In the genomic region with DNA sequence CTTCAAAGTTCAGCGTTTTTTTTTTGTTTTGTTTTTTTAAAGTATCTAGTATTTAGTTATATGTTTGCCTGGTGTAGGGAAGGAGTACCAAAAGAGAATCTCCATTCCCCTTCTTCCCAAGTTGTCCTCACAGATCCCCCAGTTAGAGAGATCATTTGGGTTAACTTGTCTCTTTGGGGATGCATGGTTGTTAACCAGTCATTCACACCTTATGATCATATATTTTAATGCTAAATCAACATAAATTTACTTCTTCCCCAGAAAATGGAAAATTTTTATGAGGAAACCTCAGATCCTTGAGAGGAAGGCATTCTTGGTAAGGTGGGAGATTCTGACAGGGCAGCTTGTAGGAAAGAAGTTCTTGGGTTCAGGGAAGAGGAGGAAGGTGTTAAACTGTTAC, we compare ENCODE assay signal across 1 cellular context.
TF ChIP-seq lines count a peak whose summit lies in the region.

No MANE protein-coding gene starts in this region.

TF ChIP-seq in HepG2, 621 proteins besides CTCF, POLR2A, EP300 and RAD21 (continued from another document):
- TF ChIP-seq, protein P1, sequence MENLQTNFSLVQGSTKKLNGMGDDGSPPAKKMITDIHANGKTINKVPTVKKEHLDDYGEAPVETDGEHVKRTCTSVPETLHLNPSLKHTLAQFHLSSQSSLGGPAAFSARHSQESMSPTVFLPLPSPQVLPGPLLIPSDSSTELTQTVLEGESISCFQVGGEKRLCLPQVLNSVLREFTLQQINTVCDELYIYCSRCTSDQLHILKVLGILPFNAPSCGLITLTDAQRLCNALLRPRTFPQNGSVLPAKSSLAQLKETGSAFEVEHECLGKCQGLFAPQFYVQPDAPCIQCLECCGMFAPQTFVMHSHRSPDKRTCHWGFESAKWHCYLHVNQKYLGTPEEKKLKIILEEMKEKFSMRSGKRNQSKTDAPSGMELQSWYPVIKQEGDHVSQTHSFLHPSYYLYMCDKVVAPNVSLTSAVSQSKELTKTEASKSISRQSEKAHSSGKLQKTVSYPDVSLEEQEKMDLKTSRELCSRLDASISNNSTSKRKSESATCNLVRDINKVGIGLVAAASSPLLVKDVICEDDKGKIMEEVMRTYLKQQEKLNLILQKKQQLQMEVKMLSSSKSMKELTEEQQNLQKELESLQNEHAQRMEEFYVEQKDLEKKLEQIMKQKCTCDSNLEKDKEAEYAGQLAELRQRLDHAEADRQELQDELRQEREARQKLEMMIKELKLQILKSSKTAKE (CRISPR knock-in tag; IDR thresholded peaks at IDR 0.05; ENCODE audit: borderline replicate concordance) = no peak
- TF ChIP-seq, protein P2, sequence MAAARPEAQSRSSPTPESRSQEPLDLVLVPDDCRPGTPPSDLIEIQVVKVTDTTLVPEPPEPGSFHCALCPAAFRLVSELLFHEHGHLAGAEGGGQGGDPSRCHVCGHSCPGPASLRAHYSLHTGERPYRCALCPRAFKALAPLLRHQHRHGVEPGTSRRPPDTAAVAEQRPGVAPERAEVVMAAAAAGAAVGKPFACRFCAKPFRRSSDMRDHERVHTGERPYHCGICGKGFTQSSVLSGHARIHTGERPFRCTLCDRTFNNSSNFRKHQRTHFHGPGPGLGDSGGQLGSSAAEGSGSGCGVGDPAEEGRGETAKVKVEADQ (CRISPR knock-in tag; IDR thresholded peaks at IDR 0.05; ENCODE audit: borderline replicate concordance) = no peak
- TF ChIP-seq TSC22D2 (CRISPR knock-in tag; IDR thresholded peaks at IDR 0.05; ENCODE audit: borderline replicate concordance) (no peak), ISL2 (CRISPR knock-in tag; IDR thresholded peaks at IDR 0.05) (no peak), KDM3A (CRISPR knock-in tag; IDR thresholded peaks at IDR 0.05; ENCODE audit: low read depth) (no peak), TEAD2 (CRISPR knock-in tag; IDR thresholded peaks at IDR 0.05) (no peak), FLYWCH1 (CRISPR knock-in tag; IDR thresholded peaks at IDR 0.05) (no peak), ZNF775 (CRISPR knock-in tag; IDR thresholded peaks at IDR 0.05; ENCODE audit: borderline replicate concordance) (no peak), ZC3H4 (CRISPR knock-in tag; IDR thresholded peaks at IDR 0.05; ENCODE audit: borderline replicate concordance) (no peak), SP2 (CRISPR knock-in tag; IDR thresholded peaks at IDR 0.05) (no peak), ZNF619 (CRISPR knock-in tag; IDR thresholded peaks at IDR 0.05) (no peak)
- TF ChIP-seq, protein P3, sequence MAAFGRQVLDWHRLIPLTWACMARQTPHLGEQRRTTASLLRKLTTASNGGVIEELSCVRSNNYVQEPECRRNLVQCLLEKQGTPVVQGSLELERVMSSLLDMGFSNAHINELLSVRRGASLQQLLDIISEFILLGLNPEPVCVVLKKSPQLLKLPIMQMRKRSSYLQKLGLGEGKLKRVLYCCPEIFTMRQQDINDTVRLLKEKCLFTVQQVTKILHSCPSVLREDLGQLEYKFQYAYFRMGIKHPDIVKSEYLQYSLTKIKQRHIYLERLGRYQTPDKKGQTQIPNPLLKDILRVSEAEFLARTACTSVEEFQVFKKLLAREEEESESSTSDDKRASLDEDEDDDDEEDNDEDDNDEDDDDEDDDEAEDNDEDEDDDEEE (CRISPR knock-in tag; IDR thresholded peaks at IDR 0.05) = no peak
- TF ChIP-seq, protein P4, sequence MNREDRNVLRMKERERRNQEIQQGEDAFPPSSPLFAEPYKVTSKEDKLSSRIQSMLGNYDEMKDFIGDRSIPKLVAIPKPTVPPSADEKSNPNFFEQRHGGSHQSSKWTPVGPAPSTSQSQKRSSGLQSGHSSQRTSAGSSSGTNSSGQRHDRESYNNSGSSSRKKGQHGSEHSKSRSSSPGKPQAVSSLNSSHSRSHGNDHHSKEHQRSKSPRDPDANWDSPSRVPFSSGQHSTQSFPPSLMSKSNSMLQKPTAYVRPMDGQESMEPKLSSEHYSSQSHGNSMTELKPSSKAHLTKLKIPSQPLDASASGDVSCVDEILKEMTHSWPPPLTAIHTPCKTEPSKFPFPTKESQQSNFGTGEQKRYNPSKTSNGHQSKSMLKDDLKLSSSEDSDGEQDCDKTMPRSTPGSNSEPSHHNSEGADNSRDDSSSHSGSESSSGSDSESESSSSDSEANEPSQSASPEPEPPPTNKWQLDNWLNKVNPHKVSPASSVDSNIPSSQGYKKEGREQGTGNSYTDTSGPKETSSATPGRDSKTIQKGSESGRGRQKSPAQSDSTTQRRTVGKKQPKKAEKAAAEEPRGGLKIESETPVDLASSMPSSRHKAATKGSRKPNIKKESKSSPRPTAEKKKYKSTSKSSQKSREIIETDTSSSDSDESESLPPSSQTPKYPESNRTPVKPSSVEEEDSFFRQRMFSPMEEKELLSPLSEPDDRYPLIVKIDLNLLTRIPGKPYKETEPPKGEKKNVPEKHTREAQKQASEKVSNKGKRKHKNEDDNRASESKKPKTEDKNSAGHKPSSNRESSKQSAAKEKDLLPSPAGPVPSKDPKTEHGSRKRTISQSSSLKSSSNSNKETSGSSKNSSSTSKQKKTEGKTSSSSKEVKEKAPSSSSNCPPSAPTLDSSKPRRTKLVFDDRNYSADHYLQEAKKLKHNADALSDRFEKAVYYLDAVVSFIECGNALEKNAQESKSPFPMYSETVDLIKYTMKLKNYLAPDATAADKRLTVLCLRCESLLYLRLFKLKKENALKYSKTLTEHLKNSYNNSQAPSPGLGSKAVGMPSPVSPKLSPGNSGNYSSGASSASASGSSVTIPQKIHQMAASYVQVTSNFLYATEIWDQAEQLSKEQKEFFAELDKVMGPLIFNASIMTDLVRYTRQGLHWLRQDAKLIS (CRISPR knock-in tag; IDR thresholded peaks at IDR 0.05) = no peak
- TF ChIP-seq, protein P5, sequence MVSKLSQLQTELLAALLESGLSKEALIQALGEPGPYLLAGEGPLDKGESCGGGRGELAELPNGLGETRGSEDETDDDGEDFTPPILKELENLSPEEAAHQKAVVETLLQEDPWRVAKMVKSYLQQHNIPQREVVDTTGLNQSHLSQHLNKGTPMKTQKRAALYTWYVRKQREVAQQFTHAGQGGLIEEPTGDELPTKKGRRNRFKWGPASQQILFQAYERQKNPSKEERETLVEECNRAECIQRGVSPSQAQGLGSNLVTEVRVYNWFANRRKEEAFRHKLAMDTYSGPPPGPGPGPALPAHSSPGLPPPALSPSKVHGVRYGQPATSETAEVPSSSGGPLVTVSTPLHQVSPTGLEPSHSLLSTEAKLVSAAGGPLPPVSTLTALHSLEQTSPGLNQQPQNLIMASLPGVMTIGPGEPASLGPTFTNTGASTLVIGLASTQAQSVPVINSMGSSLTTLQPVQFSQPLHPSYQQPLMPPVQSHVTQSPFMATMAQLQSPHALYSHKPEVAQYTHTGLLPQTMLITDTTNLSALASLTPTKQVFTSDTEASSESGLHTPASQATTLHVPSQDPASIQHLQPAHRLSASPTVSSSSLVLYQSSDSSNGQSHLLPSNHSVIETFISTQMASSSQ (IDR thresholded peaks at IDR 0.05; ENCODE audit: low read depth) = no peak
- TF ChIP-seq, protein P5 (CRISPR knock-in tag; IDR thresholded peaks at IDR 0.05; ENCODE audit: borderline replicate concordance) = no peak
- TF ChIP-seq, protein P6, sequence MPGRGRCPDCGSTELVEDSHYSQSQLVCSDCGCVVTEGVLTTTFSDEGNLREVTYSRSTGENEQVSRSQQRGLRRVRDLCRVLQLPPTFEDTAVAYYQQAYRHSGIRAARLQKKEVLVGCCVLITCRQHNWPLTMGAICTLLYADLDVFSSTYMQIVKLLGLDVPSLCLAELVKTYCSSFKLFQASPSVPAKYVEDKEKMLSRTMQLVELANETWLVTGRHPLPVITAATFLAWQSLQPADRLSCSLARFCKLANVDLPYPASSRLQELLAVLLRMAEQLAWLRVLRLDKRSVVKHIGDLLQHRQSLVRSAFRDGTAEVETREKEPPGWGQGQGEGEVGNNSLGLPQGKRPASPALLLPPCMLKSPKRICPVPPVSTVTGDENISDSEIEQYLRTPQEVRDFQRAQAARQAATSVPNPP (CRISPR knock-in tag; IDR thresholded peaks at IDR 0.05) = no peak
TF ChIP-seq in HepG2: peak in this region for 0.
